In genomic region chr9:84001621-84002020, GRCh38 we compare ENCODE assay signal across 32 cellular contexts. TPM values are rescaled to one million over a fixed set of nuclear protein-coding genes. Genes with fewer than 3 reads are reported as not detected.
DNase-seq lines count a peak whose midpoint lies in the region; ATAC-seq, FAIRE-seq and TF ChIP-seq lines count a peak whose summit lies in the region.
"Had no signal": no experiment of that assay in that cellular context is flagged by ENCODE, and none has a peak within 500 bp of the region (broad histone marks: within the 10 kb centered on the region; RNA-seq: fewer than 3 reads in every experiment).

No MANE protein-coding gene starts in this region.

- peaks cover 19% of the 10 kb centered on the region for H3K4me1 Mint-ChIP-seq in activated CD4-positive, alpha-beta T cell treated with anti-CD3 and anti-CD28 coated beads, Interleukin-2, amount 10 ng/mL, durations not matched to agents 24 days and 14 days

- no peaks in the 10 kb centered on the region for H3K9me3 Mint-ChIP-seq in activated CD4-positive, alpha-beta T cell treated with anti-CD3 and anti-CD28 coated beads, Interleukin-2, amount 10 ng/mL, durations not matched to agents 24 days and 14 days
- H3K9me3 Mint-ChIP-seq: activated T-helper 1 cell treated with anti-CD3 and anti-CD28 coated beads, Interleukin-12 subunit alpha, Interleukin-12 subunit beta, Interleukin-2, Interleukin-4 antibody, amounts not matched to agents 30 ng/mL and 10 ng/mL and 1 ng/mL, durations not matched to agents 14 hours and 24 hours and 36 hours; GM23338; HFFc6; mesothelial cell of epicardium; naive thymus-derived CD4-positive, alpha-beta T cell had no signal

- peaks cover 30% of the 10 kb centered on the region for H3K36me3 Mint-ChIP-seq in activated CD4-positive, alpha-beta T cell treated with anti-CD3 and anti-CD28 coated beads, Interleukin-2, amount 10 ng/mL, durations not matched to agents 24 days and 14 days (ENCODE audit: low read depth)

- H3K27me3 Mint-ChIP-seq in activated CD4-positive, alpha-beta T cell treated with anti-CD3 and anti-CD28 coated beads, Interleukin-2, amount 10 ng/mL, durations not matched to agents 24 days and 14 days: no peaks in the 10 kb centered on the region
- H3K27me3 Mint-ChIP-seq: naive thymus-derived CD4-positive, alpha-beta T cell had no signal

- TF ChIP-seq POLR2A in GM12891 (IDR thresholded peaks at IDR 0.05; ENCODE audit: low read depth, low read length): no peak

- intact Hi-C loops in activated CD4-positive, alpha-beta T cell treated with anti-CD3 and anti-CD28 coated beads, Interleukin-2, amount 10 ng/mL, durations not matched to agents 24 days and 14 days (cut with micrococcal nuclease): no loop called here

- H3K27ac Mint-ChIP-seq in activated CD4-positive, alpha-beta T cell treated with anti-CD3 and anti-CD28 coated beads, Interleukin-2, amount 10 ng/mL, durations not matched to agents 24 days and 14 days: no peak overlapping the region
- H3K27ac Mint-ChIP-seq: activated T-helper 1 cell treated with anti-CD3 and anti-CD28 coated beads, Interleukin-12 subunit alpha, Interleukin-12 subunit beta, Interleukin-2, Interleukin-4 antibody, amounts not matched to agents 30 ng/mL and 10 ng/mL and 1 ng/mL, durations not matched to agents 14 hours and 24 hours and 36 hours; GM23338; HFFc6; mesothelial cell of epicardium had no signal

- peak; percentile 13 for FAIRE-seq in GM12891 (lab: Jason Lieb, UNC)
- FAIRE-seq: A549, bronchial epithelial cell had no signal

- no peak for ATAC-seq in GM19397 (IDR thresholded peaks at IDR 0.05; ENCODE audit: unreplicated experiment)
- ATAC-seq: A549; GM23338; stimulated activated naive CD8-positive, alpha-beta T cell treated with anti-CD3 and anti-CD28 coated beads, Interleukin-15, Interleukin-2, amounts not matched to agents 100 U/mL and 50 U/mL, for 24 hours had no signal

- H3K4me3 Mint-ChIP-seq in activated CD4-positive, alpha-beta T cell treated with anti-CD3 and anti-CD28 coated beads, Interleukin-2, amount 10 ng/mL, durations not matched to agents 24 days and 14 days: peak overlapping the region; percentile 11
- H3K4me3 Mint-ChIP-seq: activated T-helper 1 cell treated with anti-CD3 and anti-CD28 coated beads, Interleukin-12 subunit alpha, Interleukin-12 subunit beta, Interleukin-2, Interleukin-4 antibody, amounts not matched to agents 30 ng/mL and 10 ng/mL and 1 ng/mL, durations not matched to agents 14 hours and 24 hours and 36 hours; GM23338; HFFc6; mesothelial cell of epicardium had no signal

- DNase-seq in activated CD4-positive, alpha-beta T cell treated with anti-CD3 and anti-CD28 coated beads, Interleukin-2, amount 10 ng/mL, durations not matched to agents 24 days and 14 days: no peak
- DNase-seq in activated CD4-positive, alpha-beta T cell treated with anti-CD3 and anti-CD28 coated beads, Interleukin-2, amount 50 U/mL, for 4 hours: no peak
- DNase-seq in GM12891 (ENCODE audit: insufficient read length, low spot score): no peak
- DNase-seq in MV-4-11 (lab: John Stamatoyannopoulos, UW): peak; percentile 87
- DNase-seq in pons (ENCODE audit: low spot score): peak; percentile 41
- no peak for DNase-seq in DMS53 treated with DMSO at 0.1 percent for 48 hours (lab: John Stamatoyannopoulos, UW; ENCODE audit: unreplicated experiment)
- DNase-seq in activated naive CD4-positive, alpha-beta T cell (lab: John Stamatoyannopoulos, UW): no peak
- DNase-seq: activated CD4-positive, alpha-beta T cell treated with anti-CD3 and anti-CD28 coated beads for 48 hours; activated naive CD4-positive, alpha-beta T cell treated with anti-CD3 and anti-CD28 coated beads, Interleukin-2, amount 50 U/mL, for 16 hours; BE2C; DMS79 treated with DMSO at 0.1 percent for 48 hours; effector memory CD4-positive, alpha-beta T cell; foreskin fibroblast; head of caudate nucleus; HFFc6; Karpas-422; kidney; NCI-H1105 treated with DMSO at 0.1 percent for 48 hours; NCI-H2029; NCI-H2227 treated with DMSO at 0.1 percent for 48 hours; NCI-H526 treated with DMSO at 0.1 percent for 48 hours; RPMI8226; stimulated activated naive CD8-positive, alpha-beta T cell treated with anti-CD3 and anti-CD28 coated beads, Interleukin-15, Interleukin-2, amounts not matched to agents 100 U/mL and 50 U/mL, for 24 hours; testis; uterus had no signal

TF ChIP-seq in GM12891, 5 proteins besides CTCF, POLR2A, EP300 and RAD21:
- TF ChIP-seq PAX5 (IDR thresholded peaks at IDR 0.05; ENCODE audit: insufficient read depth, low read length, severe bottlenecking): no peak
- TF ChIP-seq SPI1 (IDR thresholded peaks at IDR 0.05; ENCODE audit: low read depth, low read length): no peak
- TF ChIP-seq POU2F2 (IDR thresholded peaks at IDR 0.05; ENCODE audit: low read depth, low read length): no peak
- no peak for TF ChIP-seq TAF1 (IDR thresholded peaks at IDR 0.05; ENCODE audit: low read depth, low read length)
- TF ChIP-seq POLR2AphosphoS5 (IDR thresholded peaks at IDR 0.05; ENCODE audit: low read depth, low read length): no peak

RNA-seq across cellular contexts. Expression of gene RMI1, which starts 21.0 kb away (rescaled TPM):
- 28.9 and 29.3 TPM in 2 replicates for total RNA-seq in activated CD4-positive, alpha-beta T cell treated with anti-CD3 and anti-CD28 coated beads, Interleukin-2, amount 10 ng/mL, durations not matched to agents 24 days and 14 days
- 4.0 TPM for polyA plus RNA-seq in GM12891 (2012; ENCODE audit: low read depth, missing spikeins)

RNA-seq across cellular contexts. Expression of gene HNRNPK, which starts 21.6 kb away (rescaled TPM):
- total RNA-seq in activated CD4-positive, alpha-beta T cell treated with anti-CD3 and anti-CD28 coated beads, Interleukin-2, amount 10 ng/mL, durations not matched to agents 24 days and 14 days: 892 and 897 TPM in 2 replicates
- 467 TPM for polyA plus RNA-seq in GM12891 (2012; ENCODE audit: low read depth, missing spikeins)

Comparison
In these comparisons a context has a peak if more than half of its experiments do, and no peak if none do; other contexts are left out.
1. DNase-seq: peak in MV-4-11 (single experiment) and pons (single experiment); none in activated CD4-positive, alpha-beta T cell treated with anti-CD3 and anti-CD28 coated beads, Interleukin-2, amount 10 ng/mL, durations not matched to agents 24 days and 14 days (single experiment), activated CD4-positive, alpha-beta T cell treated with anti-CD3 and anti-CD28 coated beads, Interleukin-2, amount 50 U/mL, for 4 hours (0 of 2), GM12891 (single experiment), DMS53 treated with DMSO at 0.1 percent for 48 hours (single experiment) and activated naive CD4-positive, alpha-beta T cell (0 of 4).